10 cellular contexts compared by ENCODE assay signal in genomic region chrX:110310896-110311295, GRCh38. TPM values are rescaled to one million over a fixed set of nuclear protein-coding genes. Genes with fewer than 3 reads are reported as not detected.
DNase-seq lines count a peak whose midpoint lies in the region; ATAC-seq and TF ChIP-seq lines count a peak whose summit lies in the region.
"Had no signal": no experiment of that assay in that cellular context is flagged by ENCODE, and none has a peak within 500 bp of the region (broad histone marks: within the 10 kb centered on the region; RNA-seq: fewer than 3 reads in every experiment).

No MANE protein-coding gene starts in this region.

- WGBS in endodermal cell (ENCODE audit: insufficient coverage in 1 of 2, insufficient read length in 1 of 2), 2 experiments: 100% methylated on average over 1 of the region's 1 CpG; no CpG with 5 or more reads in 1 of the 2 experiments

- no peak overlapping the region for H3K9ac ChIP-seq in endodermal cell (ENCODE audit: extremely low read depth, low read length, poor library complexity, severe bottlenecking)

- no peaks in the 10 kb centered on the region for H3K27me3 ChIP-seq in endodermal cell (ENCODE audit: control insufficient read depth, insufficient read depth, low read length, poor library complexity, severe bottlenecking)

- no peak overlapping the region for H3K27ac ChIP-seq in endodermal cell (ENCODE audit: low read depth, low read length)

- DNase-seq in COLO829 (ENCODE audit: low spot score) (peak; percentile 29), NAMALWA (ENCODE audit: low spot score) (peak; percentile 43), endodermal cell (no peak), SKM-1 (lab: John Stamatoyannopoulos, UW; ENCODE audit: unreplicated experiment) (no peak), GM03348 (ENCODE audit: low spot score) (no peak), HT-29 (ENCODE audit: low spot score) (no peak), HuH-7 (ENCODE audit: low spot score) (no peak)

- no peaks in the 10 kb centered on the region for H3K9me3 ChIP-seq in endodermal cell (ENCODE audit: control insufficient read depth, low read length)

- no peaks in the 10 kb centered on the region for H3K36me3 Mint-ChIP-seq in endodermal cell (ENCODE audit: low read depth)

- H3K27ac Mint-ChIP-seq in endodermal cell: no peak overlapping the region

- H3K36me3 ChIP-seq in endodermal cell (ENCODE audit: control insufficient read depth, insufficient read depth, low read length): no peaks in the 10 kb centered on the region

- H3K9me3 Mint-ChIP-seq in endodermal cell: no peaks in the 10 kb centered on the region

- peak; percentile 81 for ATAC-seq in GM21528 (IDR thresholded peaks at IDR 0.05; ENCODE audit: low FRiP score, unreplicated experiment)

- H3K4me3 Mint-ChIP-seq in endodermal cell: no peak overlapping the region

- no peaks in the 10 kb centered on the region for H3K27me3 Mint-ChIP-seq in endodermal cell (ENCODE audit: insufficient read depth)

- no peak for TF ChIP-seq CTCF in endodermal cell (conservative IDR thresholded peaks at IDR 0.05)

- H3K4me1 ChIP-seq in endodermal cell (ENCODE audit: control insufficient read depth, insufficient read depth, low read length): no peaks in the 10 kb centered on the region

- H3K4me1 Mint-ChIP-seq in endodermal cell: peaks cover 48% of the 10 kb centered on the region

- H3K4me3 ChIP-seq in endodermal cell (ENCODE audit: low read length): peak overlapping the region; percentile 53

RNA-seq across cellular contexts. Expression of gene AMMECR1, which starts 7.0 kb away (rescaled TPM):
- total RNA-seq in endodermal cell: 10 to 100 TPM; 26.8 to 62.2 TPM
- 12.2 TPM for polyA plus RNA-seq in endodermal cell (2013, experiment 1 of 2)
- 12.2 TPM for polyA plus RNA-seq in endodermal cell (2013, experiment 2 of 2)
- total RNA-seq in HT-29 (2014; rRNA removed; shearing (Covaris generic)): 12.8 and 13.2 TPM in 2 replicates

RNA-seq across cellular contexts. Expression of gene RTL9, which starts 47.8 kb away (rescaled TPM):
- under 1 TPM; 0.29 TPM for total RNA-seq in endodermal cell
- 0.68 TPM for polyA plus RNA-seq in endodermal cell (2013, experiment 1 of 2)
- 0.41 TPM for polyA plus RNA-seq in endodermal cell (2013, experiment 2 of 2)
- total RNA-seq in HT-29 (2014; rRNA removed; shearing (Covaris generic)): 0.03 TPM in 1 of 2 replicates, not detected in the other
- total RNA-seq: Daoy, epithelial cell of proximal tubule had no signal

Comparison
In these comparisons a context has a peak if more than half of its experiments do, and no peak if none do; other contexts are left out.
1. DNase-seq: peak in COLO829 (single experiment) and NAMALWA (single experiment); none in endodermal cell (single experiment), SKM-1 (single experiment), GM03348 (single experiment), HT-29 (single experiment) and HuH-7 (single experiment).